In genomic region chr4:17173300-17173699, GRCh38 we compare ENCODE assay signal across 12 cellular contexts.
DNase-seq lines count a peak whose midpoint lies in the region; ATAC-seq and TF ChIP-seq lines count a peak whose summit lies in the region.
"Had no signal": no experiment of that assay in that cellular context is flagged by ENCODE, and none has a peak within 500 bp of the region (broad histone marks: within the 10 kb centered on the region; RNA-seq: fewer than 3 reads in every experiment).

No MANE protein-coding gene starts in this region.

- H3K4me3 Mint-ChIP-seq in H9: no peak overlapping the region
- H3K4me3 Mint-ChIP-seq: CD8-positive, alpha-beta T cell; effector memory CD8-positive, alpha-beta T cell; naive B cell had no signal

- TF ChIP-seq CTCF in AG10803 (conservative IDR thresholded peaks at IDR 0.05; ENCODE audit: low read length) (0 out of 2 replicates have a peak, but pooled peaks have one; percentile 5), H9 (conservative IDR thresholded peaks at IDR 0.05) (peak; percentile 74), astrocyte of the cerebellum (IDR thresholded peaks at IDR 0.05; ENCODE audit: low read depth, low read length, missing control alignments) (peak; percentile 30)

- H3K14ac ChIP-seq in H9 (ENCODE audit: insufficient read depth, low read length): no peak overlapping the region

- peak overlapping the region; percentile 93 for H2AFZ ChIP-seq in H9 (ENCODE audit: low read length)

- no peak overlapping the region for H2BK20ac ChIP-seq in H9 (ENCODE audit: low read depth, low read length, poor library complexity, severe bottlenecking)

- H4K8ac ChIP-seq in H9 (replicated peaks; ENCODE audit: insufficient read length, low read depth, low read length): no peak overlapping the region

- no CpG with 5 or more reads among the region's 5 CpGs for WGBS in H9 (ENCODE audit: extremely low coverage, insufficient read length, low lambda C conversion rate)
- no CpG with 5 or more reads among the region's 5 CpGs for WGBS in iPS DF 6.9 (ENCODE audit: insufficient coverage, insufficient read length)

- H3K27me3 ChIP-seq in H9 (ENCODE audit: insufficient read depth, low read length) (no peaks in the 10 kb centered on the region), iPS DF 6.9 (ENCODE audit: control insufficient read depth, insufficient read depth, low read length) (no peaks in the 10 kb centered on the region)
- H3K27me3 ChIP-seq: uterus had no signal

- H2BK15ac ChIP-seq in H9 (ENCODE audit: low read depth, low read length): 0 out of 2 replicates have a peak overlapping the region, but pooled peaks have one; percentile 19

- no peaks in the 10 kb centered on the region for H3K79me2 ChIP-seq in H9 (ENCODE audit: insufficient read depth, low read length)

- H2BK12ac ChIP-seq in H9 (ENCODE audit: insufficient read length, low read depth, low read length): no peak overlapping the region

- H3K27ac ChIP-seq in H9 (ENCODE audit: insufficient read length, low read depth, low read length): no peak overlapping the region
- no peak overlapping the region for H3K27ac ChIP-seq in iPS DF 6.9 (ENCODE audit: low read length)
- H3K27ac ChIP-seq: uterus had no signal

- H3K4me1 ChIP-seq in H9 (ENCODE audit: insufficient read depth, low read length) (no peaks in the 10 kb centered on the region; the same call in 1 of the 2 replicates), iPS DF 6.9 (ENCODE audit: control insufficient read depth, insufficient read depth, low read length) (peaks cover 1% of the 10 kb centered on the region; the same call in 1 of the 2 replicates)
- H3K4me1 ChIP-seq: uterus had no signal

- H3K9me3 ChIP-seq in H9 (ENCODE audit: control insufficient read depth, low read depth, low read length) (no peaks in the 10 kb centered on the region), iPS DF 6.9 (ENCODE audit: control insufficient read depth, insufficient read depth, low read length) (no peaks in the 10 kb centered on the region)
- H3K9me3 ChIP-seq: uterus had no signal

- no peak overlapping the region for H3K4ac ChIP-seq in H9 (ENCODE audit: low read depth, low read length)

- H3T11ph ChIP-seq in H9 (ENCODE audit: low read length): no peak overlapping the region

- no peak overlapping the region for H2AK5ac ChIP-seq in H9 (ENCODE audit: insufficient read length, low read length)

- H2BK5ac ChIP-seq in H9 (ENCODE audit: insufficient read length, low read length): no peak overlapping the region

- H3K23me2 ChIP-seq in H9 (ENCODE audit: insufficient read length, low read depth, low read length, poor library complexity, severe bottlenecking): no peaks in the 10 kb centered on the region

- H3K4me1 Mint-ChIP-seq in H9: peaks cover 14 to 19% of the 10 kb centered on the region in 2 experiments
- H3K4me1 Mint-ChIP-seq: naive B cell had no signal

- H3K79me1 ChIP-seq in H9 (ENCODE audit: insufficient read depth, low read depth, low read length, poor library complexity, severe bottlenecking): no peaks in the 10 kb centered on the region

- H4K20me1 ChIP-seq in H9 (ENCODE audit: control insufficient read depth, insufficient read depth, insufficient read length): no peaks in the 10 kb centered on the region

- in situ Hi-C loops in astrocyte of the cerebellum (cut with HindIII; ENCODE audit: low sequenced_read_pairs): no loop called here

- H3K9ac ChIP-seq in H9 (ENCODE audit: extremely low read depth, insufficient read length, low read length): no peak overlapping the region

- no peak overlapping the region for H3K4me2 ChIP-seq in H9 (ENCODE audit: insufficient read depth, insufficient read length, low read length)

- H3K18ac ChIP-seq in H9 (ENCODE audit: insufficient read length, low read depth, low read length): no peak overlapping the region

- H3K27ac Mint-ChIP-seq in H9: no peak overlapping the region
- no peak overlapping the region for H3K27ac Mint-ChIP-seq in activated naive CD4-positive, alpha-beta T cell treated with anti-CD3 and anti-CD28 coated beads, Interleukin-2, amount 50 U/mL, for 72 hours
- H3K27ac Mint-ChIP-seq: CD8-positive, alpha-beta T cell; effector memory CD8-positive, alpha-beta T cell; naive B cell had no signal

- H3K56ac ChIP-seq in H9 (ENCODE audit: insufficient read length, low read depth, low read length): no peak overlapping the region

- no peak overlapping the region for H3K23ac ChIP-seq in H9 (ENCODE audit: insufficient read length, low read depth, low read length)

- no peak overlapping the region for H3K4me3 ChIP-seq in AG10803 (ENCODE audit: low read length)
- no peak overlapping the region for H3K4me3 ChIP-seq in astrocyte of the cerebellum (ENCODE audit: low read depth, low read length)
- H3K4me3 ChIP-seq in iPS DF 6.9 (ENCODE audit: low read length): no peak overlapping the region
- H3K4me3 ChIP-seq: uterus had no signal

- H4K5ac ChIP-seq in H9 (ENCODE audit: insufficient read length, low read depth, low read length): no peak overlapping the region

- H3K36me3 Mint-ChIP-seq in H9 (ENCODE audit: insufficient read depth in 1 of 3, low read depth in 3 of 3): no peaks in the 10 kb centered on the region
- no peaks in the 10 kb centered on the region for H3K36me3 Mint-ChIP-seq in activated naive CD4-positive, alpha-beta T cell treated with anti-CD3 and anti-CD28 coated beads, Interleukin-2, amount 50 U/mL, for 72 hours
- H3K36me3 Mint-ChIP-seq: CD8-positive, alpha-beta T cell; naive B cell had no signal

- H4K91ac ChIP-seq in H9 (ENCODE audit: insufficient read length, low read depth, low read length): no peak overlapping the region

- DNase-seq in AG10803 (ENCODE audit: low read depth): no peak
- peak; percentile 65 for DNase-seq in H9
- DNase-seq in astrocyte of the cerebellum (ENCODE audit: low read depth): no peak
- DNase-seq in iPS DF 6.9 (ENCODE audit: low read depth, low spot score): peak; percentile 48
- no peak for DNase-seq in NCI-H524 treated with DMSO at 0.1 percent for 48 hours (lab: John Stamatoyannopoulos, UW)
- no peak for DNase-seq in HK-2 (ENCODE audit: unreplicated experiment)
- DNase-seq in activated naive CD4-positive, alpha-beta T cell treated with anti-CD3 and anti-CD28 coated beads, Interleukin-2, amount 50 U/mL, for 72 hours (ENCODE audit: low spot score in 2 of 2): no peak
- no peak for DNase-seq in medulla oblongata (ENCODE audit: extremely low spot score)
- DNase-seq: CD8-positive, alpha-beta T cell; effector memory CD8-positive, alpha-beta T cell; naive B cell; uterus had no signal

- no peaks in the 10 kb centered on the region for H3K9me3 Mint-ChIP-seq in H9
- no peaks in the 10 kb centered on the region for H3K9me3 Mint-ChIP-seq in activated naive CD4-positive, alpha-beta T cell treated with anti-CD3 and anti-CD28 coated beads, Interleukin-2, amount 50 U/mL, for 72 hours
- H3K9me3 Mint-ChIP-seq: CD8-positive, alpha-beta T cell had no signal

- H2BK120ac ChIP-seq in H9 (ENCODE audit: low read depth, low read length, poor library complexity, severe bottlenecking): no peak overlapping the region

- no peak for ATAC-seq in activated naive CD4-positive, alpha-beta T cell treated with anti-CD3 and anti-CD28 coated beads, Interleukin-2, amount 50 U/mL, for 72 hours
- ATAC-seq: CD8-positive, alpha-beta T cell; effector memory CD8-positive, alpha-beta T cell had no signal

- no peaks in the 10 kb centered on the region for H3K36me3 ChIP-seq in iPS DF 6.9 (ENCODE audit: control insufficient read depth, insufficient read depth, low read length)
- H3K36me3 ChIP-seq: uterus had no signal

- H3K27me3 Mint-ChIP-seq in H9 (ENCODE audit: low read depth): peaks cover 3% of the 10 kb centered on the region; the same call in 1 of the 2 replicates
- H3K27me3 Mint-ChIP-seq: effector memory CD8-positive, alpha-beta T cell; naive B cell had no signal

Comparison
In these comparisons a context has a peak if more than half of its experiments do, and no peak if none do; other contexts are left out.
1. DNase-seq: peak in H9 (single experiment) and iPS DF 6.9 (single experiment); none in AG10803 (single experiment), astrocyte of the cerebellum (single experiment), NCI-H524 treated with DMSO at 0.1 percent for 48 hours (single experiment), HK-2 (single experiment), activated naive CD4-positive, alpha-beta T cell treated with anti-CD3 and anti-CD28 coated beads, Interleukin-2, amount 50 U/mL, for 72 hours (0 of 2) and medulla oblongata (single experiment).
2. CTCF ChIP-seq: peak in every context shown above with its lines; median percentile 74 in H9; 30 in astrocyte of the cerebellum; 5 in AG10803.